In the genomic region with DNA sequence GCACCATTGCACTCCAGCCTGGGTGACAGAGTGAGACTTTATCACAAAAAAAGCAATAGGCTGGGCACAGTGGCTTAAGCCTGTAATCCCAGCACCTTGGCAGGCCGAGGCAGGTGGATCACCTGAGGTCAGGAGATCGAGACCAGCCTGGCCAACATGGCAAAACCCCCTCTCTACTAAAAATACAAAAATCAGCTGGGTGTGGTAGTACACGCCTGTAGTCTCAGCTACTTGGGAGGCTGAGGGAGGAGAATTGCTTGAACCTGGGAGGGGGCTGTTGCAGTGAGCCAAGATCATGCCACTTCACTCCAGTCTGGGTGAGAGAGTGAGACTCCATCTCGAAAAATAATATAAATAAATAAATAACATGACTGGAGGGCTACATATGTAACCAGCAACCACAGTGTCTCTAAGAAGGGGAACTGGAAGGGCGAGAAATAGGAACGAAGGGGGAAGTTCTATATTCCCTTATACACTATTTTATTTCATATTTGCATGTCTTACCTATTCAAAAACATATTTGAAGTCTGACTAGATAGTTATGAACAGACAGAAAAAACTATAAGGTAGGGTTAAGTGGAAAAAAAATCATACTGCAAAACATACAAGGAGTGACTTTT, we compare ENCODE assay signal across 1 cellular context.
A peak's percentile ranks its signal among the peaks of the same experiment; 100 is the strongest.
TF ChIP-seq lines count a peak whose summit lies in the region.

No MANE protein-coding gene starts in this region.

TF ChIP-seq in GM12878, 131 proteins besides CTCF, POLR2A, EP300 and RAD21:
- no peak for TF ChIP-seq JUND (IDR thresholded peaks at IDR 0.05; ENCODE audit: low read depth, low read length)
- no peak for TF ChIP-seq ZNF217 (IDR thresholded peaks at IDR 0.05)
- peak; percentile 13; the same call in 1 of the 2 replicates for TF ChIP-seq SPI1 (IDR thresholded peaks at IDR 0.05; ENCODE audit: borderline replicate concordance, insufficient read depth, low read depth, low read length)
TF ChIP-seq in GM12878: peak in this region for 1.
